Comparison of ENCODE assay signal across 23 cellular contexts in the genomic region with DNA sequence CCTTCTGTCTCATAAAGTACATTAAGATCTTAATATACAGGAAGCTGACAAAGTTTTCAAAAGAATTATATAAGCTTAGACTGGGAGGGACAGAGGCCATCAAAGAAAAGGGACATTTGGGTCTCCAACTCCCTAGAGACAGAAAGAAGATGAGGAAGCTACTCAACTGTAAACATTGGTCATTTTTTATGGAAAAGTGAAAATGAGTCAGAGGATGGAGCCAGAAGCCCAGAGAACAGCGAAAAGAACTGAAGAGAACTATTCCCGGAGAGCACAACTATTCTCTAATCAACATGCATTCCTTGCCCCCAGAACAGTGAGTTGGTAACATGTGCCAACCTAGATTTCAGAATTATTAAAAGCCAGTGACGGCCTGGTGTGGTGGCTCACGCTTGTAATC.
DNase-seq lines count a peak whose midpoint lies in the region; ATAC-seq and TF ChIP-seq lines count a peak whose summit lies in the region.
"Had no signal": no experiment of that assay in that cellular context is flagged by ENCODE, and none has a peak within 500 bp of the region (broad histone marks: within the 10 kb centered on the region; RNA-seq: fewer than 3 reads in every experiment).

No MANE protein-coding gene starts in this region.

- H3K4me2 ChIP-seq in PC-3 (ENCODE audit: low read length) (no peak overlapping the region), osteoblast (ENCODE audit: insufficient read depth, low read length) (no peak overlapping the region)
- H3K4me2 ChIP-seq: BLaER1 had no signal

- H3K9ac ChIP-seq in PC-3 (ENCODE audit: low read length) = no peak overlapping the region
- H3K9ac ChIP-seq: BLaER1 had no signal

- no peaks in the 10 kb centered on the region for H3K9me3 ChIP-seq in PC-3 (ENCODE audit: low read length)
- H3K9me3 ChIP-seq in osteoblast (ENCODE audit: low read depth, low read length) = no peaks in the 10 kb centered on the region
- H3K9me3 ChIP-seq in aorta (ENCODE audit: control insufficient read depth, low read length) = no peaks in the 10 kb centered on the region
- H3K9me3 ChIP-seq: BE2C, BLaER1 had no signal

- H3K9me2 ChIP-seq in PC-3 (replicated peaks; ENCODE audit: low read length) = no peaks in the 10 kb centered on the region

- H3K79me2 ChIP-seq in PC-3 (ENCODE audit: low read length) (no peaks in the 10 kb centered on the region), osteoblast (ENCODE audit: insufficient read depth, low read length) (no peaks in the 10 kb centered on the region)

- H3K27ac ChIP-seq in PC-3 (ENCODE audit: low read length) (no peak overlapping the region), osteoblast (ENCODE audit: low read depth, low read length) (no peak overlapping the region), aorta (ENCODE audit: low read depth in 1 of 2, low read length in 2 of 2) (no peak overlapping the region)
- H3K27ac ChIP-seq: BLaER1 had no signal

- H3K4me3 ChIP-seq in PC-3 (ENCODE audit: low read length) = no peak overlapping the region
- H3K4me3 ChIP-seq in osteoblast (ENCODE audit: insufficient read depth, low read length) = no peak overlapping the region
- H3K4me3 ChIP-seq in aorta (ENCODE audit: low read length in 2 of 2) = no peak overlapping the region
- H3K4me3 ChIP-seq: BLaER1, GM12878 had no signal

- intact Hi-C loops in PC-3 (cut with micrococcal nuclease) = no loop called here
- intact Hi-C loops in aorta (cut with DNase I) = no loop called here

- H4K20me1 ChIP-seq in PC-3 (ENCODE audit: low read length) (no peaks in the 10 kb centered on the region), osteoblast (ENCODE audit: insufficient read depth, low read length) (no peaks in the 10 kb centered on the region)
- H4K20me1 ChIP-seq: BLaER1 had no signal

- CTCF ChIA-PET in PC-3 (lab: Charles Lee) = interaction anchor here (0.6 to 1.4 kb wide), 3 partner anchors 182 to 743 kb away, joined by 4 to 5 read pairs (median 5); no protein-coding TSS in a partner anchor

- H3K4me1 ChIP-seq in PC-3 (ENCODE audit: insufficient read depth, low read length) (peaks cover 9% of the 10 kb centered on the region), osteoblast (ENCODE audit: insufficient read depth, low read length) (no peaks in the 10 kb centered on the region), aorta (ENCODE audit: control insufficient read depth in 1 of 2, insufficient read depth in 2 of 2, low read length in 2 of 2) (no peaks in the 10 kb centered on the region)
- H3K4me1 ChIP-seq: BE2C, BLaER1 had no signal

- H3K36me3 ChIP-seq in PC-3 (ENCODE audit: low read depth, low read length) (no peaks in the 10 kb centered on the region), osteoblast (ENCODE audit: insufficient read depth, low read length) (no peaks in the 10 kb centered on the region), aorta (ENCODE audit: control insufficient read depth in 1 of 2, insufficient read depth in 2 of 2, low read length in 1 of 2) (no peaks in the 10 kb centered on the region)
- H3K36me3 ChIP-seq: BE2C, BLaER1 had no signal

- DNase-seq in EH (ENCODE audit: low read depth) = peak; percentile 30
- peak; percentile 22 for DNase-seq in ELR (ENCODE audit: low read depth)
- DNase-seq in PC-3 = peak; percentile 64
- DNase-seq in osteoblast (ENCODE audit: insufficient read length, low spot score, missing footprints) = peak; percentile 41
- no peak for DNase-seq in aorta
- no peak for DNase-seq in activated CD4-positive, alpha-beta T cell treated with anti-CD3 and anti-CD28 coated beads, Interleukin-2, amount 50 U/mL, for 1 hour
- DNase-seq in activated CD4-positive, alpha-beta T cell treated with anti-CD3 and anti-CD28 coated beads, Interleukin-2, amount 50 U/mL, for 48 hours = no peak
- DNase-seq: 8988T; ACHN; BE2C; C1 segment of cervical spinal cord; CD4-positive, alpha-beta memory T cell; CD4-positive, CD25-positive, alpha-beta regulatory T cell; CD8-positive, alpha-beta memory T cell; COR-L47; DMS 273 treated with DMSO at 0.1 percent for 48 hours; DMS153; DMS53; DMS79; DND-41; GDM1 had no signal

- no peaks in the 10 kb centered on the region for H3K27me3 ChIP-seq in PC-3 (ENCODE audit: low read length)
- H3K27me3 ChIP-seq in osteoblast (ENCODE audit: insufficient read depth, low read length) = no peaks in the 10 kb centered on the region
- H3K27me3 ChIP-seq in aorta (ENCODE audit: control insufficient read depth in 1 of 2, insufficient read depth in 2 of 2, low read length in 1 of 2) = no peaks in the 10 kb centered on the region
- H3K27me3 ChIP-seq: BE2C, BLaER1 had no signal

- WGBS in aorta, 2 donors = 86 to 91% methylated on average over 4 of the region's 4 CpGs

- ATAC-seq in PC-3 (peak; percentile 92), aorta (ENCODE audit: low FRiP score) (no peak)
- ATAC-seq: GM12878 had no signal

- H3F3A ChIP-seq in PC-3 (ENCODE audit: low read length, unreplicated experiment) = no peaks in the 10 kb centered on the region

- POLR2A ChIA-PET in PC-3 (lab: Charles Lee; ENCODE audit: unreplicated experiment) = no interaction called here

- no peak overlapping the region for H2AFZ ChIP-seq in PC-3 (ENCODE audit: low read length)
- no peak overlapping the region for H2AFZ ChIP-seq in osteoblast (ENCODE audit: low read length)

- no TSS peak for BruUV-seq in PC-3 (replicated peaks; lab: Mats Ljungman, UMichigan)

- TF ChIP-seq CTCF in PC-3 (conservative IDR thresholded peaks at IDR 0.05; ENCODE audit: low read depth, low read length) = 0 out of 2 replicates have a peak, but pooled peaks have one; percentile 15
- TF ChIP-seq CTCF in osteoblast (IDR thresholded peaks at IDR 0.05; ENCODE audit: extremely low read depth, low read depth, low read length) = no peak

Comparison
In these comparisons a context has a peak if more than half of its experiments do, and no peak if none do; other contexts are left out.
1. DNase-seq: peak in EH (single experiment), ELR (single experiment), PC-3 (single experiment) and osteoblast (single experiment); none in aorta (0 of 2), activated CD4-positive, alpha-beta T cell treated with anti-CD3 and anti-CD28 coated beads, Interleukin-2, amount 50 U/mL, for 1 hour (single experiment) and activated CD4-positive, alpha-beta T cell treated with anti-CD3 and anti-CD28 coated beads, Interleukin-2, amount 50 U/mL, for 48 hours (0 of 2).